ENCODE assay signal across 11 cellular contexts in genomic region chr4:38670061-38670894, GRCh38. TPM values are rescaled to one million over a fixed set of nuclear protein-coding genes. Genes with fewer than 3 reads are reported as not detected.
DNase-seq lines count a peak whose midpoint lies in the region; ATAC-seq and TF ChIP-seq lines count a peak whose summit lies in the region.
"Had no signal": no experiment of that assay in that cellular context is flagged by ENCODE, and none has a peak within 500 bp of the region (broad histone marks: within the 10 kb centered on the region; RNA-seq: fewer than 3 reads in every experiment).

No MANE protein-coding gene starts in this region.

- H3K36me3 ChIP-seq in right atrium auricular region (no peaks in the 10 kb centered on the region), mucosa of descending colon (ENCODE audit: low read depth) (peaks cover 4% of the 10 kb centered on the region)

- no peaks in the 10 kb centered on the region for H3K27me3 ChIP-seq in right atrium auricular region

- H3K27ac ChIP-seq in right atrium auricular region: peak overlapping the region; percentile 83 to 99

- H3K9me3 Mint-ChIP-seq in effector memory CD8-positive, alpha-beta T cell: no peaks in the 10 kb centered on the region
- no peaks in the 10 kb centered on the region for H3K9me3 Mint-ChIP-seq in nephron progenitor cell

- peak overlapping the region in 1 of 2 donors; percentile 12 for H3K4me3 ChIP-seq in right atrium auricular region
- no peak overlapping the region for H3K4me3 ChIP-seq in mucosa of descending colon

- peak overlapping the region; percentile 55 to 62 for H3K4me3 Mint-ChIP-seq in effector memory CD8-positive, alpha-beta T cell
- peak overlapping the region; percentile 49 for H3K4me3 Mint-ChIP-seq in nephron progenitor cell

- H3K4me1 Mint-ChIP-seq in effector memory CD8-positive, alpha-beta T cell (ENCODE audit: low read depth in 2 of 2): peaks cover 69 to 89% of the 10 kb centered on the region in 2 donors
- H3K4me1 Mint-ChIP-seq in nephron progenitor cell: peaks cover 100% of the 10 kb centered on the region

- H3K27ac Mint-ChIP-seq in effector memory CD8-positive, alpha-beta T cell: peak overlapping the region; percentile 93 to 98
- peak overlapping the region; percentile 85 for H3K27ac Mint-ChIP-seq in nephron progenitor cell

- DNase-seq in right atrium auricular region (ENCODE audit: low spot score): no peak
- no peak for DNase-seq in Right ventricle myocardium inferior (ENCODE audit: missing footprints)
- no peak for DNase-seq in effector memory CD8-positive, alpha-beta T cell
- DNase-seq in nephron progenitor cell: no peak
- DNase-seq in NCI-H2107 treated with DMSO at 0.1 percent for 48 hours (lab: John Stamatoyannopoulos, UW; ENCODE audit: unreplicated experiment): no peak
- DNase-seq in NCI-H146 (lab: John Stamatoyannopoulos, UW): no peak
- DNase-seq in NK-92 treated with Interleukin-12 subunit alpha and Interleukin-12 subunit beta, amount 100 ng/mL, for 24 hours (lab: John Stamatoyannopoulos, UW): no peak
- DNase-seq in mucosa of descending colon: no peak
- DNase-seq: activated CD4-positive, alpha-beta T cell treated with anti-CD3 and anti-CD28 coated beads, Interleukin-2, amount 50 U/mL, for 4 hours; NCI-H510A; stimulated activated CD4-positive, alpha-beta T cell treated with anti-CD3 and anti-CD28 coated beads, Interleukin-15, amount 100 ng/mL, for 24 hours had no signal

- intact Hi-C loops in Right ventricle myocardium inferior (cut with DNase I): loop anchor here (5.0 kb wide), 1 partner anchor 103 kb away; no protein-coding TSS in a partner anchor
- intact Hi-C loops in mucosa of descending colon (cut with DNase I, micrococcal nuclease): loop anchor here (5.0 to 10.0 kb wide), 5 partner anchors 345 to 595 kb away; no protein-coding TSS in a partner anchor

- H3K4me1 ChIP-seq in right atrium auricular region (peaks cover 0 to 93% of the 10 kb centered on the region in 2 donors), mucosa of descending colon (ENCODE audit: low read depth) (peaks cover 73% of the 10 kb centered on the region)

- H3K36me3 Mint-ChIP-seq in effector memory CD8-positive, alpha-beta T cell (ENCODE audit: insufficient read depth): peaks cover 66% of the 10 kb centered on the region
- H3K36me3 Mint-ChIP-seq in nephron progenitor cell (ENCODE audit: low read depth): peaks cover 4% of the 10 kb centered on the region

- TF ChIP-seq CTCF in right atrium auricular region (IDR thresholded peaks at IDR 0.05) (no peak), nephron progenitor cell (IDR thresholded peaks at IDR 0.05) (no peak), mucosa of descending colon (IDR thresholded peaks at IDR 0.05) (no peak)

- ATAC-seq in Right ventricle myocardium inferior (no peak), mucosa of descending colon (no peak)
- no peak for ATAC-seq in effector memory CD8-positive, alpha-beta T cell (replicated peaks)

- H3K27me3 Mint-ChIP-seq in effector memory CD8-positive, alpha-beta T cell: no peaks in the 10 kb centered on the region
- H3K27me3 Mint-ChIP-seq in nephron progenitor cell (ENCODE audit: low read depth, poor library complexity): no peaks in the 10 kb centered on the region

- H3K9me3 ChIP-seq in right atrium auricular region (no peaks in the 10 kb centered on the region), mucosa of descending colon (no peaks in the 10 kb centered on the region)

RNA-seq across cellular contexts. Expression of gene KLF3, which starts 6.3 kb away (rescaled TPM):
- 10 to 100 TPM; 22.6 to 28.8 TPM for total RNA-seq in right atrium auricular region
- 18.9 TPM for total RNA-seq in Right ventricle myocardium inferior
- total RNA-seq in mucosa of descending colon: 100 to 1,000 TPM; 102 to 151 (median 128) TPM
